1 cellular context compared by ENCODE assay signal in the genomic region with DNA sequence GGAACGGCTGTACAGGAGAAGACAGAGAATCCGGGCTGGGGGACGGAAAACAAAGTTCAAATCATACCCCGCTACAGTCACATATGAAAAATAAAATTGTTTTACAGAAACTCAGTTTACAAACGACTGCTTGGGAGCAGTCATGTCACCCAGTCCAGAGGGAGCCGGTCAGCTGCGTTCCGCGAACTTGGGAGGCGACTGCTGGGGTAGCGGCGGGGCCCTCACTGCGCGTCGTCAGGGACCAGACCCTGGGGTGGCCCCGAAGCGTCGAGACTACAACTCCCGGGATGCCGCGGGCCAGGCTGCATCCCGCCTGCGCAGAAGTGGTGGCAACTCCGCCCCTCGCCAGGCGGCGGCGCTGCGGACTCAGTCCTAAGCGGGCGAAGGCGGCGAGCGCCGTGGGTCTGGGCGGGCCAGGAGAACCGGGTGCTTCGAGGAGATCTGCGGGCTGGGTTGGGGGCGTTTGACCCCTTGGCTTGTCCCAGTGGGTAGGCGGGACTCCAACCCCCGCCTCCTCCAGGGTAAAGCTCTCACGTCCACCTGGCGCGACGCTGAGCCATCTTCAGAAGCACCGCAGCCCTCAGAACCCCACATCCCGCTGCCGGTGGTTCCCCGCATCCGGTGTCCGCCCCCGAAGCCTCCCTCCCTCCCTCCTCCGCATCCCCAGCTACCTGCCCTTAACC.
TF ChIP-seq lines count a peak whose summit lies in the region.

No MANE protein-coding gene starts in this region.

TF ChIP-seq in H1, 55 proteins besides CTCF, POLR2A, EP300 and RAD21:
- TF ChIP-seq RBBP5 (IDR thresholded peaks at IDR 0.05; ENCODE audit: borderline replicate concordance, low read depth, low read length) (no peak), SIRT6 (IDR thresholded peaks at IDR 0.05; ENCODE audit: low read length) (no peak), BCL11A (IDR thresholded peaks at IDR 0.05; ENCODE audit: low read depth in 2 of 2, low read length in 2 of 2) (no peak), PHF8 (conservative IDR thresholded peaks at IDR 0.05; ENCODE audit: low read depth, low read length) (peak; percentile 76), FOSL1 (IDR thresholded peaks at IDR 0.05; ENCODE audit: insufficient read depth, low read depth, low read length) (no peak), SP1 (IDR thresholded peaks at IDR 0.05; ENCODE audit: low read depth, low read length) (no peak), KDM1A (IDR thresholded peaks at IDR 0.05; ENCODE audit: borderline replicate concordance, low read length) (no peak), TEAD4 (IDR thresholded peaks at IDR 0.05; ENCODE audit: low read depth, low read length) (no peak), TBP (IDR thresholded peaks at IDR 0.05; ENCODE audit: low read depth, low read length) (peak; percentile 73; the same call in 1 of the 2 replicates), BACH1 (IDR thresholded peaks at IDR 0.05; ENCODE audit: low read length) (0 out of 2 replicates have a peak, but pooled peaks have one; percentile 30), TCF12 (IDR thresholded peaks at IDR 0.05; ENCODE audit: low read depth, low read length) (0 out of 2 replicates have a peak, but pooled peaks have one; percentile 41), GTF2F1 (IDR thresholded peaks at IDR 0.05; ENCODE audit: borderline replicate concordance, low read depth, low read length) (no peak), SP4 (IDR thresholded peaks at IDR 0.05; ENCODE audit: low read length) (no peak), JUND (IDR thresholded peaks at IDR 0.05; ENCODE audit: low read length) (no peak), POLR2AphosphoS5 (IDR thresholded peaks at IDR 0.05; ENCODE audit: low read depth, low read length) (peak; percentile 39; the same call in 1 of the 2 replicates), GABPA (IDR thresholded peaks at IDR 0.05; ENCODE audit: borderline replicate concordance, insufficient read depth, low read length) (no peak), SIN3A (conservative IDR thresholded peaks at IDR 0.05 in 1 of 2, IDR thresholded peaks at IDR 0.05 in 1 of 2; ENCODE audit: low read depth in 1 of 2, low read length in 2 of 2) (peak in 1 of 2 experiments; percentile 69; a peak in 1 of 4 replicates), NRF1 (IDR thresholded peaks at IDR 0.05; ENCODE audit: low read depth, low read length) (peak; percentile 55), SP2 (IDR thresholded peaks at IDR 0.05; ENCODE audit: low read length) (no peak), CHD7 (IDR thresholded peaks at IDR 0.05; ENCODE audit: insufficient replicate concordance, low read length) (no peak), CEBPB (IDR thresholded peaks at IDR 0.05; ENCODE audit: low read depth, low read length) (no peak), CHD2 (IDR thresholded peaks at IDR 0.05; ENCODE audit: low read length) (no peak), EGR1 (IDR thresholded peaks at IDR 0.05; ENCODE audit: borderline replicate concordance, low read depth, low read length) (no peak), KDM5A (IDR thresholded peaks at IDR 0.05; ENCODE audit: low read length) (no peak), RNF2 (IDR thresholded peaks at IDR 0.05; ENCODE audit: borderline replicate concordance, low read depth, low read length, missing control alignments, poor library complexity, severe bottlenecking) (no peak), KDM4A (IDR thresholded peaks at IDR 0.05; ENCODE audit: low read depth, low read length, severe bottlenecking) (peak; percentile 42), USF2 (IDR thresholded peaks at IDR 0.05; ENCODE audit: low read length) (no peak), NANOG (IDR thresholded peaks at IDR 0.05; ENCODE audit: insufficient read depth, low read depth, low read length, poor library complexity, severe bottlenecking) (peak; percentile 34), ZNF274 (IDR thresholded peaks at IDR 0.05; ENCODE audit: borderline replicate concordance, extremely low read depth, low read length) (no peak), CBX5 (IDR thresholded peaks at IDR 0.05; ENCODE audit: low read depth, low read length) (no peak), TAF1 (IDR thresholded peaks at IDR 0.05; ENCODE audit: low read depth, low read length) (peak; percentile 68), JUN (IDR thresholded peaks at IDR 0.05; ENCODE audit: low read depth, low read length) (no peak), YY1 (IDR thresholded peaks at IDR 0.05; ENCODE audit: low read depth, low read length) (peak; percentile 39; the same call in 1 of the 2 replicates), CREB1 (IDR thresholded peaks at IDR 0.05) (peak; percentile 63), MAFK (IDR thresholded peaks at IDR 0.05; ENCODE audit: low read depth, low read length) (no peak), HDAC6 (IDR thresholded peaks at IDR 0.05; ENCODE audit: low read depth, low read length) (no peak), EZH2 (IDR thresholded peaks at IDR 0.05; ENCODE audit: low read depth, low read length, severe bottlenecking) (no peak), HDAC2 (IDR thresholded peaks at IDR 0.05; ENCODE audit: borderline replicate concordance in 1 of 2, low read depth in 2 of 2, low read length in 2 of 2) (peak in 1 of 2 experiments; percentile 64; a peak in 1 of 4 replicates), CHD1 (IDR thresholded peaks at IDR 0.05; ENCODE audit: low read depth, low read length) (no peak), SAP30 (IDR thresholded peaks at IDR 0.05; ENCODE audit: insufficient read depth, insufficient replicate concordance, low read length) (no peak), SIX5 (IDR thresholded peaks at IDR 0.05; ENCODE audit: low read depth, low read length) (peak; percentile 53), RFX5 (IDR thresholded peaks at IDR 0.05; ENCODE audit: borderline replicate concordance, low read depth, low read length) (no peak), TAF7 (optimal IDR thresholded peaks at IDR 0.05; ENCODE audit: borderline replicate concordance, low read depth, low read length) (no peak), CBX8 (IDR thresholded peaks at IDR 0.05; ENCODE audit: borderline replicate concordance, low read depth, low read length) (no peak), POU5F1 (IDR thresholded peaks at IDR 0.05; ENCODE audit: low read depth, low read length) (no peak), ATF2 (IDR thresholded peaks at IDR 0.05; ENCODE audit: low read length) (no peak), SUZ12 (IDR thresholded peaks at IDR 0.05; ENCODE audit: low read length) (no peak), RXRA (IDR thresholded peaks at IDR 0.05; ENCODE audit: insufficient read depth, low read depth, low read length) (no peak), CTBP2 (IDR thresholded peaks at IDR 0.05; ENCODE audit: borderline replicate concordance, insufficient read depth, insufficient read length, low read length) (no peak), BRCA1 (IDR thresholded peaks at IDR 0.05; ENCODE audit: low read depth, low read length) (no peak), MAX (IDR thresholded peaks at IDR 0.05) (peak; percentile 56; the same call in 1 of the 2 replicates), SRF (IDR thresholded peaks at IDR 0.05; ENCODE audit: low read depth, low read length) (no peak), ASH2L (IDR thresholded peaks at IDR 0.05; ENCODE audit: low read length) (no peak)
- TF ChIP-seq, protein P1, sequence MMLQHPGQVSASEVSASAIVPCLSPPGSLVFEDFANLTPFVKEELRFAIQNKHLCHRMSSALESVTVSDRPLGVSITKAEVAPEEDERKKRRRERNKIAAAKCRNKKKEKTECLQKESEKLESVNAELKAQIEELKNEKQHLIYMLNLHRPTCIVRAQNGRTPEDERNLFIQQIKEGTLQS (IDR thresholded peaks at IDR 0.05; ENCODE audit: insufficient read depth, low read depth, low read length), result 0 out of 2 replicates have a peak, but pooled peaks have one; percentile 51
- TF ChIP-seq, protein P2, sequence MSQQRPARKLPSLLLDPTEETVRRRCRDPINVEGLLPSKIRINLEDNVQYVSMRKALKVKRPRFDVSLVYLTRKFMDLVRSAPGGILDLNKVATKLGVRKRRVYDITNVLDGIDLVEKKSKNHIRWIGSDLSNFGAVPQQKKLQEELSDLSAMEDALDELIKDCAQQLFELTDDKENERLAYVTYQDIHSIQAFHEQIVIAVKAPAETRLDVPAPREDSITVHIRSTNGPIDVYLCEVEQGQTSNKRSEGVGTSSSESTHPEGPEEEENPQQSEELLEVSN (IDR thresholded peaks at IDR 0.05), result no peak
